8 cellular contexts compared by ENCODE assay signal in genomic region chr6:46016063-46016608, GRCh38. TPM values are rescaled to one million over a fixed set of nuclear protein-coding genes. Genes with fewer than 3 reads are reported as not detected.
DNase-seq lines count a peak whose midpoint lies in the region; ATAC-seq, FAIRE-seq and TF ChIP-seq lines count a peak whose summit lies in the region.
"Had no signal": no experiment of that assay in that cellular context is flagged by ENCODE, and none has a peak within 500 bp of the region (broad histone marks: within the 10 kb centered on the region; RNA-seq: fewer than 3 reads in every experiment).

No MANE protein-coding gene starts in this region.

- intact Hi-C loops in activated CD8-positive, alpha-beta T cell treated with anti-CD3 and anti-CD28 coated beads for 36 hours (cut with micrococcal nuclease), result no loop called here

- H3K36me3 Mint-ChIP-seq in activated CD8-positive, alpha-beta T cell treated with anti-CD3 and anti-CD28 coated beads for 36 hours (ENCODE audit: low read depth), result no peaks in the 10 kb centered on the region
- no peaks in the 10 kb centered on the region for H3K36me3 Mint-ChIP-seq in immature natural killer cell

- POLR2A ChIA-PET in HEK293 (lab: Yijun Ruan, JAX), result interaction anchor here (0.6 kb wide), 1 partner anchor 73 kb away, joined by 6 read pairs; no protein-coding TSS in a partner anchor
- POLR2A ChIA-PET in activated CD8-positive, alpha-beta T cell treated with anti-CD3 and anti-CD28 coated beads for 36 hours (lab: Charles Lee), result no interaction called here

- no peaks in the 10 kb centered on the region for H3K9me3 Mint-ChIP-seq in activated CD8-positive, alpha-beta T cell treated with anti-CD3 and anti-CD28 coated beads for 36 hours
- H3K9me3 Mint-ChIP-seq in immature natural killer cell, result peaks cover 0 to 2% (median 0%) of the 10 kb centered on the region in 6 donors

- H3K27ac Mint-ChIP-seq in activated CD8-positive, alpha-beta T cell treated with anti-CD3 and anti-CD28 coated beads for 36 hours, result no peak overlapping the region
- H3K27ac Mint-ChIP-seq in immature natural killer cell, result no peak overlapping the region

- H3K4me3 ChIP-seq in HEK293 (ENCODE audit: low read depth, low read length) (peak overlapping the region; percentile 76), small intestine (ENCODE audit: low read depth in 1 of 2, low read length in 2 of 2) (peak overlapping the region; percentile 61 to 63)

- FAIRE-seq in small intestine (lab: Jason Lieb, UNC), result no peak

- peaks cover 0 to 1% of the 10 kb centered on the region in 2 donors for H3K27me3 ChIP-seq in small intestine (ENCODE audit: control insufficient read depth in 2 of 2, insufficient read depth in 2 of 2, low read length in 2 of 2)

- H3K9me3 ChIP-seq in HEK293 (ENCODE audit: control insufficient read depth, insufficient read depth, low read depth, low read length) (no peaks in the 10 kb centered on the region; the same call in 1 of the 2 replicates), small intestine (ENCODE audit: control insufficient read depth, low read depth) (no peaks in the 10 kb centered on the region)

- TF ChIP-seq CTCF in HEK293 (tag by site-specific recombination; IDR thresholded peaks at IDR 0.05), result no peak
- no peak for TF ChIP-seq CTCF in activated CD8-positive, alpha-beta T cell treated with anti-CD3 and anti-CD28 coated beads for 36 hours (IDR thresholded peaks at IDR 0.05)

- no peak for ATAC-seq in activated CD8-positive, alpha-beta T cell treated with anti-CD3 and anti-CD28 coated beads for 36 hours

- H3K4me1 ChIP-seq in HEK293 (ENCODE audit: control insufficient read depth, insufficient read depth, low read length), result peaks cover 6% of the 10 kb centered on the region; the same call in 1 of the 2 replicates
- peaks cover 7 to 13% of the 10 kb centered on the region in 2 donors for H3K4me1 ChIP-seq in small intestine (ENCODE audit: control insufficient read depth in 2 of 2, insufficient read depth in 1 of 2, low read depth in 1 of 2, low read length in 1 of 2)

- no peak for DNase-seq in activated CD8-positive, alpha-beta T cell treated with anti-CD3 and anti-CD28 coated beads for 36 hours
- no peak for DNase-seq in immature natural killer cell
- DNase-seq in small intestine, result no peak
- DNase-seq in medulla oblongata (ENCODE audit: extremely low spot score), result no peak
- DNase-seq in NCI-H1105 treated with DMSO at 0.1 percent for 48 hours (lab: John Stamatoyannopoulos, UW), result no peak
- DNase-seq in stimulated activated CD4-positive, alpha-beta T cell treated with anti-CD3 and anti-CD28 coated beads, Interleukin-2, amount 100 ng/mL, for 24 hours, result no peak

- no peak overlapping the region for H3K27ac ChIP-seq in HEK293 (ENCODE audit: extremely low read depth, low read depth, low read length)
- H3K27ac ChIP-seq in small intestine (ENCODE audit: low read depth in 1 of 2, low read length in 1 of 2), result peak overlapping the region in 1 of 2 donors; percentile 69

- 17 to 39% (median 23%) methylated on average over 8 of the region's 8 CpGs for WGBS in small intestine, 3 donors

- H3K4me1 Mint-ChIP-seq in activated CD8-positive, alpha-beta T cell treated with anti-CD3 and anti-CD28 coated beads for 36 hours (ENCODE audit: low read depth), result peaks cover 42% of the 10 kb centered on the region
- H3K4me1 Mint-ChIP-seq in immature natural killer cell, result peaks cover 45 to 48% of the 10 kb centered on the region in 2 donors

- H3K4me3 Mint-ChIP-seq in activated CD8-positive, alpha-beta T cell treated with anti-CD3 and anti-CD28 coated beads for 36 hours, result peak overlapping the region; percentile 9
- H3K4me3 Mint-ChIP-seq in immature natural killer cell, result peak overlapping the region; percentile 42 to 81 (median 67)

- no peaks in the 10 kb centered on the region for H3K36me3 ChIP-seq in HEK293 (ENCODE audit: control insufficient read depth in 2 of 2, insufficient read depth in 1 of 2, low read length in 2 of 2)
- H3K36me3 ChIP-seq in small intestine (ENCODE audit: control insufficient read depth in 2 of 2, insufficient read depth in 2 of 2, low read length in 2 of 2), result no peaks in the 10 kb centered on the region

- CTCF ChIA-PET in HEK293 (lab: Yijun Ruan, JAX), result interaction anchor here (0.6 to 1.1 kb wide), 3 partner anchors 9 to 776 kb away, joined by 3 read pairs; no protein-coding TSS in a partner anchor
- CTCF ChIA-PET in activated CD8-positive, alpha-beta T cell treated with anti-CD3 and anti-CD28 coated beads for 36 hours (lab: Charles Lee), result interaction anchor here (0.7 kb wide), 1 partner anchor 86 kb away, joined by 3 read pairs; no protein-coding TSS in a partner anchor

- H3K27me3 Mint-ChIP-seq in activated CD8-positive, alpha-beta T cell treated with anti-CD3 and anti-CD28 coated beads for 36 hours, result peaks cover 14% of the 10 kb centered on the region
- peaks cover 10 to 18% (median 16%) of the 10 kb centered on the region in 3 donors for H3K27me3 Mint-ChIP-seq in immature natural killer cell (ENCODE audit: low read depth in 3 of 3)

TF ChIP-seq in HEK293, 187 proteins besides CTCF, POLR2A, EP300 and RAD21:
- TF ChIP-seq ZNF394 (tag by site-specific recombination; IDR thresholded peaks at IDR 0.05; ENCODE audit: borderline replicate concordance) (peak; percentile 68; the same call in 1 of the 2 replicates), PRDM6 (tag by site-specific recombination; IDR thresholded peaks at IDR 0.05) (no peak), PBX3 (CRISPR knock-in tag; IDR thresholded peaks at IDR 0.05) (no peak), PRDM1 (tag by site-specific recombination; IDR thresholded peaks at IDR 0.05) (0 out of 2 replicates have a peak, but pooled peaks have one; percentile 21), ZNF155 (tag by site-specific recombination; IDR thresholded peaks at IDR 0.05) (no peak), TCF7L2 (IDR thresholded peaks at IDR 0.05; ENCODE audit: borderline replicate concordance, low read depth, low read length) (no peak)
TF ChIP-seq in HEK293: peak in this region for 2.

RNA-seq across cellular contexts. Expression of gene CLIC5, which starts 0.5 kb away (rescaled TPM):
- 1 to 10 TPM; 1.1 TPM for total RNA-seq in activated CD8-positive, alpha-beta T cell treated with anti-CD3 and anti-CD28 coated beads for 36 hours
- under 1 TPM in 1 of 3 donors, not detected in 2; 0.44 TPM for polyA plus RNA-seq in immature natural killer cell
- 10 to 100 TPM in 2 of 3 donors, 1 to 10 TPM in 1; 9.3 to 24.0 (median 19.5) TPM for polyA plus RNA-seq in small intestine
- total RNA-seq: HT1080 had no signal

Comparison
In these comparisons a context has a peak if more than half of its experiments do, and no peak if none do; other contexts are left out.
1. RNA of gene CLIC5, which starts 0.5 kb away (polyA plus RNA-seq): 9.3 to 24.0 TPM in small intestine; 0.44 TPM in immature natural killer cell; every median in the first group is over 4 times any median in the second.